In the genomic region with DNA sequence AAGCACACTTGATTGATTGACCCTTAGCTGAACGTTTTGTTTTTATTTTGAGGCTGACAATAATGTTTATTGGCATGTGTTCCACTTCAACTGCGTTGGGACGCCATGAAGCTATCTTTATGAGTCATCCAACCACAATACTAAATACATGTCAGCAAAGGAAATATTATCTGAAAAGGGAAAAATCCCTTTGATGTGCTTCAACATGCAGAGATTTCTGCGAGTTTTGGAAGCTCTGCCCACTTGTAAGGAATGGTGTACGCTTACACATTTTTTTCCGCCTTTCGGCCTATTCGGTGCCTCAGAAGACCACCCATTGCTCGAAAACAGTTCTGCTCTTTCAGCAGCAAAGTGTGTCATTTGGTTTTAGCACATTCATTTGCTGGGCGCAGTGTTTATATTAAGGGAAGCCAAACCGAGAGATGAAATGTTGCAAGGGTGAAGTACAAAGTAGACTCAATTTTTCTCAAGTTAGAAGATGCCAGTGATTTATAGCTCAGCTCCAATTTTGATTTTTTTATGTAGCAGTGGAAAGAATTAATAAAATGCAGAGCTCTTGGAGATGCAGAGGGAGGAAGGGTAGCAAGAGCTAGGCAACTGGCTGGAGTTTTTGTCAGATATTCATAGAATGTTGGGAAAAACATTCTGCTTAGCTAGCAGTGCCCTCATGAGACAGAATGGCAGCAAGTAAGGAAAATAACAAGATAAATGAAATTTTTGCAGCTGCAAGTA, we compare ENCODE assay signal across 12 cellular contexts.
DNase-seq lines count a peak whose midpoint lies in the region; ATAC-seq, FAIRE-seq and TF ChIP-seq lines count a peak whose summit lies in the region.
"Had no signal": no experiment of that assay in that cellular context is flagged by ENCODE, and none has a peak within 500 bp of the region (broad histone marks: within the 10 kb centered on the region; RNA-seq: fewer than 3 reads in every experiment).

No MANE protein-coding gene starts in this region.

- CTCF ChIA-PET in A549 (lab: Yijun Ruan, JAX), result interaction anchor here (1.0 to 1.6 kb wide), 3 partner anchors 16 to 262 kb away, joined by 3 to 5 read pairs (median 3); no protein-coding TSS in a partner anchor
- CTCF ChIA-PET in HCT116 (lab: Charles Lee), result interaction anchor here (1.2 to 2.5 kb wide), 2 partner anchors 454 to 642 kb away, joined by 3 to 10 read pairs; no protein-coding TSS in a partner anchor
- CTCF ChIA-PET in activated CD8-positive, alpha-beta T cell treated with anti-CD3 and anti-CD28 coated beads for 36 hours (lab: Charles Lee), result interaction anchor here (1.3 kb wide), 1 partner anchor 9 kb away, joined by 3 read pairs; no protein-coding TSS in a partner anchor

- H3K4me1 Mint-ChIP-seq in stimulated activated effector memory CD8-positive, alpha-beta T cell treated with anti-CD3 and anti-CD28 coated beads, Interleukin-12 subunit alpha, Interleukin-12 subunit beta, amount 100 ng/mL, for 72 hours, result no peaks in the 10 kb centered on the region
- H3K4me1 Mint-ChIP-seq in activated CD8-positive, alpha-beta T cell treated with anti-CD3 and anti-CD28 coated beads for 36 hours (ENCODE audit: low read depth), result no peaks in the 10 kb centered on the region

- peak; percentile 22 to 27; a peak in 1 of 5 replicates for TF ChIP-seq RAD21 in A549 (conservative IDR thresholded peaks at IDR 0.05 in 1 of 2, IDR thresholded peaks at IDR 0.05 in 1 of 2)
- peak; percentile 40 for TF ChIP-seq RAD21 in HCT116 (IDR thresholded peaks at IDR 0.05; ENCODE audit: low read depth)

- POLR2A ChIA-PET in A549 (lab: Yijun Ruan, JAX), result no interaction called here
- POLR2A ChIA-PET in HCT116 (lab: Charles Lee), result no interaction called here
- POLR2A ChIA-PET in activated CD8-positive, alpha-beta T cell treated with anti-CD3 and anti-CD28 coated beads for 36 hours (lab: Charles Lee), result no interaction called here

- H4K20me1 ChIP-seq in HCT116 (ENCODE audit: insufficient read depth) (no peaks in the 10 kb centered on the region), hepatocyte (ENCODE audit: insufficient read depth, poor library complexity, severe bottlenecking) (no peaks in the 10 kb centered on the region)

- H3K4me3 Mint-ChIP-seq in stimulated activated effector memory CD8-positive, alpha-beta T cell treated with anti-CD3 and anti-CD28 coated beads, Interleukin-12 subunit alpha, Interleukin-12 subunit beta, amount 100 ng/mL, for 72 hours, result no peak overlapping the region
- no peak overlapping the region for H3K4me3 Mint-ChIP-seq in activated CD8-positive, alpha-beta T cell treated with anti-CD3 and anti-CD28 coated beads for 36 hours

- H3K4me2 ChIP-seq in A549, result no peak overlapping the region
- H3K4me2 ChIP-seq in HCT116 (ENCODE audit: low read length), result peak overlapping the region; percentile 31
- peak overlapping the region; percentile 50 for H3K4me2 ChIP-seq in hepatocyte

- H3K27ac ChIP-seq in A549 (no peak overlapping the region), HCT116 (ENCODE audit: low read depth, low read length) (no peak overlapping the region), hepatocyte (peak overlapping the region; percentile 57)
- H3K27ac ChIP-seq: C4-2B had no signal

- no TSS peak for BruUV-seq in HCT116 (replicated peaks; lab: Mats Ljungman, UMichigan)

- H3K36me3 ChIP-seq in HCT116 (ENCODE audit: control insufficient read depth in 1 of 2, insufficient read depth in 2 of 2, low read length in 2 of 2) (no peaks in the 10 kb centered on the region), hepatocyte (replicated peaks; ENCODE audit: insufficient read depth, low read depth) (no peaks in the 10 kb centered on the region)

- H3K4me3 ChIP-seq in A549, result no peak overlapping the region
- H3K4me3 ChIP-seq in HCT116 (replicated peaks in 1 of 2; ENCODE audit: low read depth in 1 of 2, low read length in 2 of 2), result no peak overlapping the region
- H3K4me3 ChIP-seq in hepatocyte, result no peak overlapping the region

- TF ChIP-seq POLR2A in A549 (IDR thresholded peaks at IDR 0.05; ENCODE audit: low read length) (no peak), HCT116 (IDR thresholded peaks at IDR 0.05; ENCODE audit: borderline replicate concordance, extremely low read depth, insufficient read depth, insufficient read length) (no peak)

- intact Hi-C loops in HCT116 (cut with micrococcal nuclease), result no loop called here
- intact Hi-C loops in activated CD8-positive, alpha-beta T cell treated with anti-CD3 and anti-CD28 coated beads for 36 hours (cut with micrococcal nuclease), result no loop called here

- H3K9ac ChIP-seq in HCT116 (ENCODE audit: low read length), result no peak overlapping the region

- H3K4me1 ChIP-seq in A549, result no peaks in the 10 kb centered on the region
- peaks cover 18 to 30% of the 10 kb centered on the region in 2 experiments for H3K4me1 ChIP-seq in HCT116 (ENCODE audit: control insufficient read depth in 1 of 2, insufficient read depth in 2 of 2, low read length in 2 of 2)
- peaks cover 36% of the 10 kb centered on the region for H3K4me1 ChIP-seq in hepatocyte (ENCODE audit: insufficient read depth)

- no peaks in the 10 kb centered on the region for H3K9me2 ChIP-seq in HCT116 (ENCODE audit: insufficient read depth)
- no peaks in the 10 kb centered on the region for H3K9me2 ChIP-seq in hepatocyte (replicated peaks; ENCODE audit: insufficient read depth)

- no peak for FAIRE-seq in A549 (lab: Jason Lieb, UNC)
- FAIRE-seq: GM19239, RCC 7860 had no signal

- 49% methylated on average over 11 of the region's 11 CpGs for WGBS in A549 (ENCODE audit: missing lambda C conversion rate)
- WGBS in hepatocyte (ENCODE audit: low lambda C conversion rate, missing lambda C conversion rate), result 39% methylated on average over 11 of the region's 11 CpGs

- H3K27me3 ChIP-seq in HCT116 (ENCODE audit: insufficient read depth, low read length) (no peaks in the 10 kb centered on the region), hepatocyte (no peaks in the 10 kb centered on the region)

- no peak for ATAC-seq in A549
- ATAC-seq in HCT116, result peak; percentile 70
- ATAC-seq in SK-N-SH treated with all-trans-retinoic acid at 6 μM for 48 hours, result peak; percentile 78
- ATAC-seq in HG03520 (IDR thresholded peaks at IDR 0.05; ENCODE audit: unreplicated experiment), result no peak
- ATAC-seq in stimulated activated effector memory CD8-positive, alpha-beta T cell treated with anti-CD3 and anti-CD28 coated beads, Interleukin-12 subunit alpha, Interleukin-12 subunit beta, amount 100 ng/mL, for 72 hours, result no peak
- no peak for ATAC-seq in activated CD8-positive, alpha-beta T cell treated with anti-CD3 and anti-CD28 coated beads for 36 hours

- 0 out of 3 replicates have a peak, but pooled peaks have one; percentile 12 for TF ChIP-seq CTCF in A549 (IDR thresholded peaks at IDR 0.05)
- no peak for TF ChIP-seq CTCF in HCT116 (IDR thresholded peaks at IDR 0.05 in 2 of 3, conservative IDR thresholded peaks at IDR 0.05 in 1 of 3; ENCODE audit: borderline replicate concordance in 1 of 3, insufficient read depth in 1 of 3, low read depth in 2 of 3, low read length in 2 of 3)
- peak; percentile 35 for TF ChIP-seq CTCF in hepatocyte (IDR thresholded peaks at IDR 0.05; ENCODE audit: poor library complexity)
- no peak for TF ChIP-seq CTCF in activated CD8-positive, alpha-beta T cell treated with anti-CD3 and anti-CD28 coated beads for 36 hours (IDR thresholded peaks at IDR 0.05)

- H2AFZ ChIP-seq in HCT116 (ENCODE audit: low read depth, low read length, poor library complexity, severe bottlenecking), result no peak overlapping the region
- no peak overlapping the region for H2AFZ ChIP-seq in hepatocyte

- RAD21 ChIA-PET in HCT116 (lab: Charles Lee; ENCODE audit: low non-redundant PET in 1 of 2, low total read pairs in 2 of 2, uncharacterized antibody in 2 of 2, unreplicated experiment in 2 of 2), result interaction anchor here in 1 of 2 experiments (0.6 kb wide), 1 partner anchor 642 kb away, joined by 3 read pairs; no protein-coding TSS in a partner anchor

- no peaks in the 10 kb centered on the region for H3K9me3 ChIP-seq in A549
- no peaks in the 10 kb centered on the region for H3K9me3 ChIP-seq in HCT116 (ENCODE audit: control insufficient read depth in 1 of 2, insufficient read depth in 1 of 2, low read depth in 1 of 2, low read length in 2 of 2)
- no peaks in the 10 kb centered on the region for H3K9me3 ChIP-seq in hepatocyte (ENCODE audit: low read depth)

- H3K27me3 Mint-ChIP-seq in activated CD8-positive, alpha-beta T cell treated with anti-CD3 and anti-CD28 coated beads for 36 hours, result no peaks in the 10 kb centered on the region

- TF ChIP-seq EP300 in A549 (IDR thresholded peaks at IDR 0.05), result no peak

- no peaks in the 10 kb centered on the region for H3K9me3 Mint-ChIP-seq in stimulated activated effector memory CD8-positive, alpha-beta T cell treated with anti-CD3 and anti-CD28 coated beads, Interleukin-12 subunit alpha, Interleukin-12 subunit beta, amount 100 ng/mL, for 72 hours
- no peaks in the 10 kb centered on the region for H3K9me3 Mint-ChIP-seq in activated CD8-positive, alpha-beta T cell treated with anti-CD3 and anti-CD28 coated beads for 36 hours

- H3K79me2 ChIP-seq in HCT116 (ENCODE audit: insufficient read depth, low read length) (no peaks in the 10 kb centered on the region), hepatocyte (no peaks in the 10 kb centered on the region)

- DNase-seq in A549 (ENCODE audit: low read depth in 1 of 2, low spot score in 1 of 2) (no peak), HCT116 (ENCODE audit: low read depth, low spot score) (peak; percentile 27), hepatocyte (ENCODE audit: low spot score) (peak; percentile 63), KG1 (lab: John Stamatoyannopoulos, UW) (no peak)
- no peak for DNase-seq in stimulated activated effector memory CD8-positive, alpha-beta T cell treated with anti-CD3 and anti-CD28 coated beads, Interleukin-12 subunit alpha, Interleukin-12 subunit beta, amount 100 ng/mL, for 72 hours (ENCODE audit: low spot score in 2 of 2)
- no peak for DNase-seq in activated CD8-positive, alpha-beta T cell treated with anti-CD3 and anti-CD28 coated beads for 36 hours
- DNase-seq: activated T-cell treated with anti-CD3 and anti-CD28 coated beads, Interleukin-2, amount 50 U/mL, for 1 hour had no signal

- H3K27ac Mint-ChIP-seq in stimulated activated effector memory CD8-positive, alpha-beta T cell treated with anti-CD3 and anti-CD28 coated beads, Interleukin-12 subunit alpha, Interleukin-12 subunit beta, amount 100 ng/mL, for 72 hours, result no peak overlapping the region
- H3K27ac Mint-ChIP-seq in activated CD8-positive, alpha-beta T cell treated with anti-CD3 and anti-CD28 coated beads for 36 hours, result no peak overlapping the region

- no peaks in the 10 kb centered on the region for H3K36me3 Mint-ChIP-seq in stimulated activated effector memory CD8-positive, alpha-beta T cell treated with anti-CD3 and anti-CD28 coated beads, Interleukin-12 subunit alpha, Interleukin-12 subunit beta, amount 100 ng/mL, for 72 hours
- H3K36me3 Mint-ChIP-seq in activated CD8-positive, alpha-beta T cell treated with anti-CD3 and anti-CD28 coated beads for 36 hours (ENCODE audit: low read depth), result no peaks in the 10 kb centered on the region

TF ChIP-seq in A549, 52 proteins besides CTCF, POLR2A, EP300 and RAD21 (continues in another document):
- no peak for TF ChIP-seq MAZ (IDR thresholded peaks at IDR 0.05; ENCODE audit: borderline replicate concordance, low read depth, low read length)

TF ChIP-seq in HCT116, 20 proteins besides CTCF, POLR2A, EP300 and RAD21 (continues in another document):
- TF ChIP-seq ELF1 (IDR thresholded peaks at IDR 0.05; ENCODE audit: borderline replicate concordance, low read depth), result no peak

TF ChIP-seq in SK-N-SH treated with all-trans-retinoic acid at 6 μM for 48 hours, 23 proteins besides CTCF, POLR2A, EP300 and RAD21 (continues in another document):
- TF ChIP-seq GLIS3 (CRISPR knock-in tag; IDR thresholded peaks at IDR 0.05), result no peak

Comparison
In these comparisons a context has a peak if more than half of its experiments do, and no peak if none do; other contexts are left out.
1. ATAC-seq: peak in HCT116 (single experiment) and SK-N-SH treated with all-trans-retinoic acid at 6 μM for 48 hours (single experiment); none in A549 (0 of 2), HG03520 (single experiment), stimulated activated effector memory CD8-positive, alpha-beta T cell treated with anti-CD3 and anti-CD28 coated beads, Interleukin-12 subunit alpha, Interleukin-12 subunit beta, amount 100 ng/mL, for 72 hours (single experiment) and activated CD8-positive, alpha-beta T cell treated with anti-CD3 and anti-CD28 coated beads for 36 hours (single experiment).
2. DNase-seq: peak in HCT116 (single experiment) and hepatocyte (single experiment); none in A549 (0 of 2), stimulated activated effector memory CD8-positive, alpha-beta T cell treated with anti-CD3 and anti-CD28 coated beads, Interleukin-12 subunit alpha, Interleukin-12 subunit beta, amount 100 ng/mL, for 72 hours (0 of 2), activated CD8-positive, alpha-beta T cell treated with anti-CD3 and anti-CD28 coated beads for 36 hours (single experiment) and KG1 (single experiment).
3. CTCF ChIP-seq: peak in A549 (single experiment) and hepatocyte (single experiment); none in HCT116 (0 of 3) and activated CD8-positive, alpha-beta T cell treated with anti-CD3 and anti-CD28 coated beads for 36 hours (single experiment).
4. Of the 6 proteins assayed by ChIP-seq in both A549 and HCT116: peak only in A549: CTCF; only in HCT116: none; in both: RAD21; in neither: 4.